ENCODE assay signal across 1 cellular context in the genomic region with DNA sequence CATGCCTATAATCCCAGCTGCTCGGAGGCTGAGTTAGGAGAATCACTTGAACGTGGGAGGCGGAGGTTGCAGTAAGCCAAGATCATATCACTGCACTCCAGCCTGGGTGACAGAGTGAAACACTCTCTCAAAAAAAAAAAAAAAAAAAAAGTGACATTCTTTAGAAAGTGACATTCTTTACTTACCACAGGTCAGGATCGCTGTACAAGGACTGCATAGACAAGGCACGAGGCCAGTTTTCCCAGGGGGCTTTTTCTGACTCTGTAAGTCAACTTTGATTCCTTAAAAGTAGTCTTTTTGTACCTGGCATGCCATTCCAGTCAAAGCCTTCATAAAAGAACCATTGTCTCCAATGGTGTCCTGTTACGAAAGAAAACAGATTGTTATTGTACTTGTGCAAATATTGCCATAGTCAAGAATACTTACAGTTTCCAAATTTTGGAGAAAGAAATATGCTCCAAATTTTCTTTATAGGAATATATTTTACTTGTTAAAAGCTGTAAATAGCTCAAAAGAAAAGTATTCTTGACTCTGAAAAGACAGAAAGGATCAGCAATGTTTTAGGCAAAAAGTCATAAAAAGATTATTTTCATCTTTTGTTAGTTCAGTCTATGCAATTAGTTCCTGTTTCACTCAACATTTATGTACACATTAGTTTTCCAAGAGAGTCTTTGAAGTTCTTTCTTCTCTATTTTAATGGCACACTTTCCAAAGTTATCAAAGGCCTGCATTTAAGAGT.
A peak's percentile ranks its signal among the peaks of the same experiment; 100 is the strongest.
TF ChIP-seq lines count a peak whose summit lies in the region.

No MANE protein-coding gene starts in this region.

TF ChIP-seq in HepG2, 621 proteins besides CTCF, POLR2A, EP300 and RAD21 (continued from another document and continues in another):
- TF ChIP-seq ZBTB40 (IDR thresholded peaks at IDR 0.05) (no peak), ZBTB40 (CRISPR knock-in tag; IDR thresholded peaks at IDR 0.05) (no peak; the same call in 1 of the 2 replicates), SKI (IDR thresholded peaks at IDR 0.05; ENCODE audit: partially characterized antibody) (peak; percentile 56), ATF7-NPFF (CRISPR knock-in tag; IDR thresholded peaks at IDR 0.05; ENCODE audit: low read depth) (no peak), HNRNPUL1 (IDR thresholded peaks at IDR 0.05; ENCODE audit: low read depth, low read length) (no peak), PRDM15 (CRISPR knock-in tag; IDR thresholded peaks at IDR 0.05) (no peak), GMEB2 (CRISPR knock-in tag; IDR thresholded peaks at IDR 0.05; ENCODE audit: low read depth) (no peak), ZNF280B (CRISPR knock-in tag; IDR thresholded peaks at IDR 0.05; ENCODE audit: borderline replicate concordance) (no peak), ZNF747 (CRISPR knock-in tag; IDR thresholded peaks at IDR 0.05; ENCODE audit: borderline replicate concordance) (no peak), ZBTB3 (CRISPR knock-in tag; IDR thresholded peaks at IDR 0.05; ENCODE audit: borderline replicate concordance, low read depth) (no peak), HOXA7 (CRISPR knock-in tag; IDR thresholded peaks at IDR 0.05) (no peak), ZC3H4 (CRISPR knock-in tag; IDR thresholded peaks at IDR 0.05; ENCODE audit: borderline replicate concordance) (no peak)
- TF ChIP-seq, protein P1, sequence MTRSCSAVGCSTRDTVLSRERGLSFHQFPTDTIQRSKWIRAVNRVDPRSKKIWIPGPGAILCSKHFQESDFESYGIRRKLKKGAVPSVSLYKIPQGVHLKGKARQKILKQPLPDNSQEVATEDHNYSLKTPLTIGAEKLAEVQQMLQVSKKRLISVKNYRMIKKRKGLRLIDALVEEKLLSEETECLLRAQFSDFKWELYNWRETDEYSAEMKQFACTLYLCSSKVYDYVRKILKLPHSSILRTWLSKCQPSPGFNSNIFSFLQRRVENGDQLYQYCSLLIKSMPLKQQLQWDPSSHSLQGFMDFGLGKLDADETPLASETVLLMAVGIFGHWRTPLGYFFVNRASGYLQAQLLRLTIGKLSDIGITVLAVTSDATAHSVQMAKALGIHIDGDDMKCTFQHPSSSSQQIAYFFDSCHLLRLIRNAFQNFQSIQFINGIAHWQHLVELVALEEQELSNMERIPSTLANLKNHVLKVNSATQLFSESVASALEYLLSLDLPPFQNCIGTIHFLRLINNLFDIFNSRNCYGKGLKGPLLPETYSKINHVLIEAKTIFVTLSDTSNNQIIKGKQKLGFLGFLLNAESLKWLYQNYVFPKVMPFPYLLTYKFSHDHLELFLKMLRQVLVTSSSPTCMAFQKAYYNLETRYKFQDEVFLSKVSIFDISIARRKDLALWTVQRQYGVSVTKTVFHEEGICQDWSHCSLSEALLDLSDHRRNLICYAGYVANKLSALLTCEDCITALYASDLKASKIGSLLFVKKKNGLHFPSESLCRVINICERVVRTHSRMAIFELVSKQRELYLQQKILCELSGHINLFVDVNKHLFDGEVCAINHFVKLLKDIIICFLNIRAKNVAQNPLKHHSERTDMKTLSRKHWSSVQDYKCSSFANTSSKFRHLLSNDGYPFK (CRISPR knock-in tag; IDR thresholded peaks at IDR 0.05; ENCODE audit: borderline replicate concordance) = no peak
- TF ChIP-seq, protein P2, sequence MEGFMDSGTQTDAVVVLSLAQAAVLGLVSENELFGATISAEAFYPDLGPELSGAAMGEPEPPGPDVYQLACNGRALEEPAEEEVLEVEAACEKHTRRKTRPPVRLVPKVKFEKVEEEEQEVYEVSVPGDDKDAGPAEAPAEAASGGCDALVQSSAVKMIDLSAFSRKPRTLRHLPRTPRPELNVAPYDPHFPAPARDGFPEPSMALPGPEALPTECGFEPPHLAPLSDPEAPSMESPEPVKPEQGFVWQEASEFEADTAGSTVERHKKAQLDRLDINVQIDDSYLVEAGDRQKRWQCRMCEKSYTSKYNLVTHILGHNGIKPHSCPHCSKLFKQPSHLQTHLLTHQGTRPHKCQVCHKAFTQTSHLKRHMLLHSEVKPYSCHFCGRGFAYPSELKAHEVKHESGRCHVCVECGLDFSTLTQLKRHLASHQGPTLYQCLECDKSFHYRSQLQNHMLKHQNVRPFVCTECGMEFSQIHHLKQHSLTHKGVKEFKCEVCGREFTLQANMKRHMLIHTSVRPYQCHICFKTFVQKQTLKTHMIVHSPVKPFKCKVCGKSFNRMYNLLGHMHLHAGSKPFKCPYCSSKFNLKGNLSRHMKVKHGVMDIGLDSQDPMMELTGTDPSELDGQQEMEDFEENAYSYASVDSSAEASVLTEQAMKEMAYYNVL (CRISPR knock-in tag; IDR thresholded peaks at IDR 0.05; ENCODE audit: borderline replicate concordance) = no peak; the same call in 1 of the 2 replicates
